In genomic region chr1:103676335-103676734, GRCh38 we compare ENCODE assay signal across 4 cellular contexts. TPM values are rescaled to one million over a fixed set of nuclear protein-coding genes. Genes with fewer than 3 reads are reported as not detected.
"Had no signal": no experiment of that assay in that cellular context is flagged by ENCODE, and none has a peak within 500 bp of the region (broad histone marks: within the 10 kb centered on the region; RNA-seq: fewer than 3 reads in every experiment).

No MANE protein-coding gene starts in this region.

RNA-seq across cellular contexts. Expression of gene AMY1B, which starts 19.7 kb away (rescaled TPM):
- total RNA-seq: LHCN-M2, M059J, MCF 10A, NCI-H460 had no signal

RNA-seq across cellular contexts. Expression of gene AMY1A, which starts 20.8 kb away (rescaled TPM):
- total RNA-seq: LHCN-M2, M059J, MCF 10A, NCI-H460 had no signal

RNA-seq across cellular contexts. Expression of gene AMY2A, which starts 59.1 kb away (rescaled TPM):
- total RNA-seq: LHCN-M2, M059J, MCF 10A, NCI-H460 had no signal
